In genomic region chr2:190864375-190864774, GRCh38 we compare ENCODE assay signal across 18 cellular contexts. TPM values are rescaled to one million over a fixed set of nuclear protein-coding genes. Genes with fewer than 3 reads are reported as not detected.
A peak's percentile ranks its signal among the peaks of the same experiment; 100 is the strongest.
DNase-seq lines count a peak whose midpoint lies in the region; ATAC-seq and TF ChIP-seq lines count a peak whose summit lies in the region.
"Had no signal": no experiment of that assay in that cellular context is flagged by ENCODE, and none has a peak within 500 bp of the region (broad histone marks: within the 10 kb centered on the region; RNA-seq: fewer than 3 reads in every experiment).

No MANE protein-coding gene starts in this region.

- no peaks in the 10 kb centered on the region for H3K36me3 Mint-ChIP-seq in Calu3 (ENCODE audit: insufficient read depth, unreplicated experiment)

- DNase-seq in AG08395 (ENCODE audit: low spot score) (peak; percentile 54), SJSA1 (ENCODE audit: low read depth in 1 of 2, low spot score in 2 of 2) (peak in 1 of 2 experiments; percentile 40), fibroblast of peridontal ligament (ENCODE audit: extremely low read depth) (peak; percentile 81), renal cortical epithelial cell (ENCODE audit: low read depth) (peak; percentile 41), Calu3 (no peak), brain microvascular endothelial cell (no peak), MG63 (no peak)
- DNase-seq: activated CD4-positive, alpha-beta T cell treated with anti-CD3 and anti-CD28 coated beads for 4 hours; activated effector memory CD4-positive, alpha-beta T cell treated with Interleukin-2 at 50 U/mL for 16 hours; effector CD8-positive, alpha-beta T cell; hypothalamus; naive B cell; stimulated activated naive CD8-positive, alpha-beta T cell treated with anti-CD3 and anti-CD28 coated beads, Interleukin-15, Interleukin-2, amounts not matched to agents 100 U/mL and 50 U/mL, for 24 hours; upper lobe of right lung had no signal

- no peak overlapping the region for H3K4me3 Mint-ChIP-seq in Calu3 (ENCODE audit: low read depth, unreplicated experiment)
- H3K4me3 Mint-ChIP-seq: naive B cell had no signal

- no TSS peak for BruUV-seq in Calu3 (replicated peaks; lab: Mats Ljungman, UMichigan)

- TF ChIP-seq CTCF in Calu3 (IDR thresholded peaks at IDR 0.05; ENCODE audit: unreplicated experiment) (no peak), brain microvascular endothelial cell (IDR thresholded peaks at IDR 0.05; ENCODE audit: low read depth, low read length, missing control alignments) (no peak)

- no peak for ATAC-seq in HG02642 (IDR thresholded peaks at IDR 0.05; ENCODE audit: poor library complexity, unreplicated experiment)
- ATAC-seq: stimulated activated naive CD8-positive, alpha-beta T cell treated with anti-CD3 and anti-CD28 coated beads, Interleukin-15, Interleukin-2, amounts not matched to agents 100 U/mL and 50 U/mL, for 24 hours had no signal

- no peak overlapping the region for H3K27ac Mint-ChIP-seq in Calu3 (ENCODE audit: unreplicated experiment)

- no peaks in the 10 kb centered on the region for H3K27me3 Mint-ChIP-seq in Calu3 (ENCODE audit: unreplicated experiment)
- H3K27me3 Mint-ChIP-seq: naive B cell had no signal

- intact Hi-C loops in Calu3 (cut with micrococcal nuclease; ENCODE audit: unreplicated experiment), result no loop called here

- H3K4me1 Mint-ChIP-seq in Calu3 (ENCODE audit: low read depth, unreplicated experiment), result peaks cover 14% of the 10 kb centered on the region
- H3K4me1 Mint-ChIP-seq: naive B cell had no signal

- H3K4me1 ChIP-seq in SJSA1 (replicated peaks), result peaks cover 66% of the 10 kb centered on the region

- H3K27ac ChIP-seq in SJSA1 (peak overlapping the region; percentile 31), brain microvascular endothelial cell (no peak overlapping the region)
- H3K27ac ChIP-seq: KMS-11, parathyroid adenoma, upper lobe of right lung had no signal

- H3K27me3 ChIP-seq in SJSA1 (replicated peaks) (no peaks in the 10 kb centered on the region), brain microvascular endothelial cell (replicated peaks) (no peaks in the 10 kb centered on the region), MG63 (no peaks in the 10 kb centered on the region)
- H3K27me3 ChIP-seq: upper lobe of right lung had no signal

- in situ Hi-C loops in brain microvascular endothelial cell (cut with HindIII; ENCODE audit: low pct_ligation_motif_present, low sequenced_read_pairs), result no loop called here

- CTCF ChIA-PET in Calu3 (lab: Charles Lee), result interaction anchor here (0.7 kb wide), 1 partner anchor 19 kb away, joined by 3 read pairs; no protein-coding TSS in a partner anchor

- H3K9me3 ChIP-seq in SJSA1 (replicated peaks) (no peaks in the 10 kb centered on the region), MG63 (peaks cover 10% of the 10 kb centered on the region)
- H3K9me3 ChIP-seq: upper lobe of right lung had no signal

- H3K36me3 ChIP-seq in SJSA1, result no peaks in the 10 kb centered on the region
- no peaks in the 10 kb centered on the region for H3K36me3 ChIP-seq in brain microvascular endothelial cell (replicated peaks)
- no peaks in the 10 kb centered on the region for H3K36me3 ChIP-seq in MG63
- H3K36me3 ChIP-seq: upper lobe of right lung had no signal

- H3K4me3 ChIP-seq in SJSA1 (no peak overlapping the region), brain microvascular endothelial cell (ENCODE audit: low read depth, low read length) (no peak overlapping the region), MG63 (no peak overlapping the region)
- H3K4me3 ChIP-seq: lung, upper lobe of right lung had no signal

- H3K9me3 Mint-ChIP-seq in Calu3 (ENCODE audit: low read depth, unreplicated experiment), result no peaks in the 10 kb centered on the region

RNA-seq across cellular contexts. Expression of gene GLS, which starts 16.2 kb away (rescaled TPM):
- total RNA-seq in SJSA1 (2014; rRNA removed; shearing (Covaris generic)), result 176 and 177 TPM in 2 replicates
- total RNA-seq in renal cortical epithelial cell, result 1,218 and 1,910 TPM in 2 replicates
- 110 and 115 TPM in 2 replicates for total RNA-seq in Calu3 (2022)
- 118 and 149 TPM in 2 replicates for total RNA-seq in MG63 (2014; rRNA removed; shearing (Covaris generic); ENCODE audit: low replicate concordance)

Comparison
In these comparisons a context has a peak if more than half of its experiments do, and no peak if none do; other contexts are left out.
1. DNase-seq: peak in AG08395 (single experiment), fibroblast of peridontal ligament (single experiment) and renal cortical epithelial cell (single experiment); none in Calu3 (single experiment), brain microvascular endothelial cell (single experiment) and MG63 (single experiment).